Comparison of ENCODE assay signal across 12 cellular contexts in the genomic region with DNA sequence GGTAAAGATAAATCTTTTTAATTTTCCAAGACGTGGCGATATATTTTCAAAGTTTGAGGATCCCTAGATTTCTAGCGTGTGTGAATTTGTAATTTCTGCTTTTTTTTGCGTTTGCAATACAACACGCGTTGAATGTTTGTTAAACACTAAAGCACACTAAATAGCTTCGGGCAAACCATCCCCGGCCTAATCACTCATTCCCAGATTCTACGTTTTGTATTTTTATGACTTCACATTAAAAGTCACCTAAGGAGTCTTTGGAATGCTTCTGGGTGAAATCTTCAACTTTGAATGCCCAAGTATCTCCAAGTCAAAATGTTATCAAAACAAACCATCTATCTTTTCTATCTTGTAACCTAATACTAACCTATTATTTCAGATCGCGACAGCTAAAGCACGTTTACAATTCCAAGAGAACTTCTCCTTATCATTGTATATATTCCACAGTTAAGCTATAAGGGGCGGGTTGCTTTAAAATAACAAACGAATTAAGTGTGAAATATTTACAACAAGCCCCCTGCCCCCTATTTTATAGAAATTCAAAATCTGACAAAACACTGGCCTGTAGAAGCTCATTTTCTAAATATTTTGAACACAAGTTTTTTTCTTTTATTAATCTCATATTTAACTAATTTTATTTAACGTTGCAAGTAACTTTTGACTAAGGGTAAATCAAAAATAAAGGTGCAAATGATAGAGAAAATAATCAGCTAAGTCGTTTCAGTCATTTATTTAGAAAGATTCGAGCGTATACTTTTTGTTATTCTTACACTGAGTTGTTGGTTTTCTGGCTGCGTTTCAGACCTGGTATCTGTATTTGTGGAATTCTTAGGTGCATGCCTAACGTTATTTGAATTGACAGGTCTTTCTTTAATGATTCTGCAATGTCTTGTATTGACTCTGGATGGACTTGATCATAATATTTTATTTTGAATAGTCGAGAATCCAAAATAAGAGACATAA. TPM values are rescaled to one million over a fixed set of nuclear protein-coding genes. Genes with fewer than 3 reads are reported as not detected.
DNase-seq lines count a peak whose midpoint lies in the region; ATAC-seq and TF ChIP-seq lines count a peak whose summit lies in the region.
"Had no signal": no experiment of that assay in that cellular context is flagged by ENCODE, and none has a peak within 500 bp of the region (broad histone marks: within the 10 kb centered on the region; RNA-seq: fewer than 3 reads in every experiment).

No MANE protein-coding gene starts in this region.

- H3K4me3 Mint-ChIP-seq in activated CD4-positive, alpha-beta T cell treated with anti-CD3 and anti-CD28 coated beads, Interleukin-2, amount 10 ng/mL, durations not matched to agents 7 days and 5 days = peak overlapping the region; percentile 61
- H3K4me3 Mint-ChIP-seq in activated CD4-positive, alpha-beta memory T cell treated with anti-CD3 and anti-CD28 coated beads for 36 hours = peak overlapping the region; percentile 33
- peak overlapping the region; percentile 77 for H3K4me3 Mint-ChIP-seq in stimulated activated memory B cell treated with anti-CD40 and anti-IgM and Interleukin-4, amounts not matched to agents 10 μg/mL and 1 μg/mL and 100 μg/mL, for 72 hours

- BruUV-seq in OCI-LY7 (replicated peaks; lab: Mats Ljungman, UMichigan) = no TSS peak

- peaks cover 28% of the 10 kb centered on the region for H3K27me3 ChIP-seq in iPS-18a (ENCODE audit: control insufficient read depth, insufficient read depth, low read length)

- H2AFZ ChIP-seq in OCI-LY7 (ENCODE audit: low read length) = no peak overlapping the region

- H3K9me3 Mint-ChIP-seq in activated CD4-positive, alpha-beta T cell treated with anti-CD3 and anti-CD28 coated beads, Interleukin-2, amount 10 ng/mL, durations not matched to agents 7 days and 5 days = no peaks in the 10 kb centered on the region
- H3K9me3 Mint-ChIP-seq in activated CD4-positive, alpha-beta memory T cell treated with anti-CD3 and anti-CD28 coated beads for 36 hours = no peaks in the 10 kb centered on the region
- no peaks in the 10 kb centered on the region for H3K9me3 Mint-ChIP-seq in stimulated activated memory B cell treated with anti-CD40 and anti-IgM and Interleukin-4, amounts not matched to agents 10 μg/mL and 1 μg/mL and 100 μg/mL, for 72 hours

- no peaks in the 10 kb centered on the region for H3K79me2 ChIP-seq in OCI-LY7 (ENCODE audit: insufficient read depth, low read depth, low read length)

- intact Hi-C loops in activated CD4-positive, alpha-beta memory T cell treated with anti-CD3 and anti-CD28 coated beads for 36 hours (cut with micrococcal nuclease) = no loop called here
- intact Hi-C loops in OCI-LY7 (cut with micrococcal nuclease; ENCODE audit: unreplicated experiment) = no loop called here

- no peak overlapping the region for H3K27ac Mint-ChIP-seq in activated CD4-positive, alpha-beta T cell treated with anti-CD3 and anti-CD28 coated beads, Interleukin-2, amount 10 ng/mL, durations not matched to agents 7 days and 5 days
- H3K27ac Mint-ChIP-seq in activated CD4-positive, alpha-beta memory T cell treated with anti-CD3 and anti-CD28 coated beads for 36 hours = no peak overlapping the region
- no peak overlapping the region for H3K27ac Mint-ChIP-seq in stimulated activated memory B cell treated with anti-CD40 and anti-IgM and Interleukin-4, amounts not matched to agents 10 μg/mL and 1 μg/mL and 100 μg/mL, for 72 hours

- peak overlapping the region; percentile 70 for H3K27ac ChIP-seq in iPS-18a (ENCODE audit: low read length)
- no peak overlapping the region for H3K27ac ChIP-seq in OCI-LY7 (ENCODE audit: low read depth, low read length, poor library complexity, severe bottlenecking)
- H3K27ac ChIP-seq: VCaP had no signal

- peak overlapping the region; percentile 80 for H3K9ac ChIP-seq in iPS-18a (ENCODE audit: low read length)

- H3K36me3 Mint-ChIP-seq in activated CD4-positive, alpha-beta T cell treated with anti-CD3 and anti-CD28 coated beads, Interleukin-2, amount 10 ng/mL, durations not matched to agents 7 days and 5 days (ENCODE audit: low read depth) = no peaks in the 10 kb centered on the region
- no peaks in the 10 kb centered on the region for H3K36me3 Mint-ChIP-seq in activated CD4-positive, alpha-beta memory T cell treated with anti-CD3 and anti-CD28 coated beads for 36 hours
- H3K36me3 Mint-ChIP-seq in stimulated activated memory B cell treated with anti-CD40 and anti-IgM and Interleukin-4, amounts not matched to agents 10 μg/mL and 1 μg/mL and 100 μg/mL, for 72 hours = no peaks in the 10 kb centered on the region

- no peak for DNase-seq in activated CD4-positive, alpha-beta T cell treated with anti-CD3 and anti-CD28 coated beads, Interleukin-2, amount 10 ng/mL, durations not matched to agents 7 days and 5 days
- DNase-seq in activated CD4-positive, alpha-beta T cell treated with anti-CD3 and anti-CD28 coated beads for 4 hours = no peak
- DNase-seq in activated CD4-positive, alpha-beta memory T cell treated with anti-CD3 and anti-CD28 coated beads for 36 hours = no peak
- no peak for DNase-seq in activated naive CD4-positive, alpha-beta T cell treated with anti-CD3 and anti-CD28 coated beads, Interleukin-2, amount 50 U/mL, for 16 hours
- DNase-seq in OCI-LY7 (ENCODE audit: low spot score) = no peak
- DNase-seq: BE2C, Kasumi-1 had no signal

- POLR2A ChIA-PET in activated CD4-positive, alpha-beta T cell treated with anti-CD3 and anti-CD28 coated beads, Interleukin-2, amount 10 ng/mL, durations not matched to agents 7 days and 5 days (lab: Charles Lee) = no interaction called here
- POLR2A ChIA-PET in activated CD4-positive, alpha-beta memory T cell treated with anti-CD3 and anti-CD28 coated beads for 36 hours (lab: Charles Lee) = no interaction called here
- POLR2A ChIA-PET in OCI-LY7 (lab: Charles Lee) = interaction anchor here (1.0 kb wide), 1 partner anchor 21 kb away, joined by 4 read pairs; no protein-coding TSS in a partner anchor

- H3K4me2 ChIP-seq in OCI-LY7 (ENCODE audit: low read length) = no peak overlapping the region

- no peak for TF ChIP-seq CTCF in OCI-LY7 (conservative IDR thresholded peaks at IDR 0.05; ENCODE audit: low read length)

- H4K20me1 ChIP-seq in OCI-LY7 (ENCODE audit: insufficient read depth, low read length) = no peaks in the 10 kb centered on the region

- peaks cover 54% of the 10 kb centered on the region for H3K27me3 Mint-ChIP-seq in activated CD4-positive, alpha-beta T cell treated with anti-CD3 and anti-CD28 coated beads, Interleukin-2, amount 10 ng/mL, durations not matched to agents 7 days and 5 days
- H3K27me3 Mint-ChIP-seq in activated CD4-positive, alpha-beta memory T cell treated with anti-CD3 and anti-CD28 coated beads for 36 hours = peaks cover 45% of the 10 kb centered on the region
- peaks cover 28% of the 10 kb centered on the region for H3K27me3 Mint-ChIP-seq in stimulated activated memory B cell treated with anti-CD40 and anti-IgM and Interleukin-4, amounts not matched to agents 10 μg/mL and 1 μg/mL and 100 μg/mL, for 72 hours

- H3K4me1 Mint-ChIP-seq in activated CD4-positive, alpha-beta T cell treated with anti-CD3 and anti-CD28 coated beads, Interleukin-2, amount 10 ng/mL, durations not matched to agents 7 days and 5 days = peaks cover 9% of the 10 kb centered on the region
- peaks cover 7% of the 10 kb centered on the region for H3K4me1 Mint-ChIP-seq in activated CD4-positive, alpha-beta memory T cell treated with anti-CD3 and anti-CD28 coated beads for 36 hours (ENCODE audit: low read depth)
- peaks cover 6% of the 10 kb centered on the region for H3K4me1 Mint-ChIP-seq in stimulated activated memory B cell treated with anti-CD40 and anti-IgM and Interleukin-4, amounts not matched to agents 10 μg/mL and 1 μg/mL and 100 μg/mL, for 72 hours

- H3K9me2 ChIP-seq in OCI-LY7 (ENCODE audit: insufficient read depth, low read length) = no peaks in the 10 kb centered on the region

- ATAC-seq in stimulated activated memory B cell treated with anti-CD40 and anti-IgM and Interleukin-4, amounts not matched to agents 10 μg/mL and 1 μg/mL and 100 μg/mL, for 72 hours = no peak
- ATAC-seq in HG03457 (IDR thresholded peaks at IDR 0.05; ENCODE audit: unreplicated experiment) = no peak

- peaks cover 13% of the 10 kb centered on the region for H3K4me1 ChIP-seq in iPS-18a (ENCODE audit: control insufficient read depth, low read depth, low read length)
- H3K4me1 ChIP-seq in OCI-LY7 (ENCODE audit: insufficient read depth, low read length, poor library complexity, severe bottlenecking) = no peaks in the 10 kb centered on the region
- H3K4me1 ChIP-seq: BE2C had no signal

- H3K4me3 ChIP-seq in iPS-18a (ENCODE audit: low read length) = peak overlapping the region; percentile 84
- H3K4me3 ChIP-seq in OCI-LY7 (ENCODE audit: low read depth, low read length, poor library complexity, severe bottlenecking) = no peak overlapping the region

- H3K9me3 ChIP-seq in iPS-18a (ENCODE audit: control insufficient read depth, low read depth, low read length) (no peaks in the 10 kb centered on the region), OCI-LY7 (ENCODE audit: low read length) (no peaks in the 10 kb centered on the region)

- H3K36me3 ChIP-seq in iPS-18a (ENCODE audit: control insufficient read depth, low read depth, low read length) (no peaks in the 10 kb centered on the region), OCI-LY7 (ENCODE audit: insufficient read depth, low read length) (no peaks in the 10 kb centered on the region)
- H3K36me3 ChIP-seq: BE2C had no signal

- CTCF ChIA-PET in activated CD4-positive, alpha-beta T cell treated with anti-CD3 and anti-CD28 coated beads, Interleukin-2, amount 10 ng/mL, durations not matched to agents 7 days and 5 days (lab: Charles Lee) = no interaction called here
- CTCF ChIA-PET in activated CD4-positive, alpha-beta memory T cell treated with anti-CD3 and anti-CD28 coated beads for 36 hours (lab: Charles Lee) = no interaction called here
- CTCF ChIA-PET in OCI-LY7 (lab: Charles Lee; ENCODE audit: unreplicated experiment) = no interaction called here

RNA-seq across cellular contexts. Expression of gene ALX1, which starts 1.2 kb away (rescaled TPM):
- not detected for total RNA-seq in activated CD4-positive, alpha-beta T cell treated with anti-CD3 and anti-CD28 coated beads, Interleukin-2, amount 10 ng/mL, durations not matched to agents 7 days and 5 days
- total RNA-seq in activated CD4-positive, alpha-beta memory T cell treated with anti-CD3 and anti-CD28 coated beads for 36 hours = not detected
- total RNA-seq in OCI-LY7 (2014; rRNA removed; shearing (Covaris generic)) = not detected in 2 replicates
- total RNA-seq in OCI-LY7 (2022) = not detected in 2 replicates
- total RNA-seq: posterior vena cava had no signal
